ENCODE assay signal across 20 cellular contexts in the genomic region with DNA sequence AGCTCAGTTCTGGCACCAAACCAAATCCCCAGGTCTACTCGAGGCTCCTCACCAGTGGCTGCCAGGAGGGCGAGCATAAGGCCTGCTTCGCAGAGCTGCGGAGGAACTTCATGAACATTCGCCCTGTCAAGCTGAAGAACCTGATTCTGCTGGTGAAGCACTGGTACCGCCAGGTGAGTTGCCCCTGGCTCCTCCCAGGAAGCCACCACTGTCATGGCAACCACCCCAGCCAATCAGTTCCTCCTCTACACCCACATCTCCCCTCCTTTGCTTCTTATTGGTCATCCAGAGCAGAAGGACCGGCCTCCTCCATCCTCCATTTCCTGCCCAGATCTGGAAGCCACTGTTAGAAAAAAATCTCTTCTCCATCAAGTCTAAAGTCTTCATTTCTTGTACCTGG. TPM values are rescaled to one million over a fixed set of nuclear protein-coding genes. Genes with fewer than 3 reads are reported as not detected.
A peak's percentile ranks its signal among the peaks of the same experiment; 100 is the strongest.
DNase-seq lines count a peak whose midpoint lies in the region; ATAC-seq and TF ChIP-seq lines count a peak whose summit lies in the region.
"Had no signal": no experiment of that assay in that cellular context is flagged by ENCODE, and none has a peak within 500 bp of the region (broad histone marks: within the 10 kb centered on the region; RNA-seq: fewer than 3 reads in every experiment).

No MANE protein-coding gene starts in this region.

- no peak overlapping the region for H3K4me3 ChIP-seq in CD4-positive, CD25-positive, alpha-beta regulatory T cell (ENCODE audit: low read depth, low read length)
- no peak overlapping the region for H3K4me3 ChIP-seq in GM12865 (ENCODE audit: low read depth, low read length)
- H3K4me3 ChIP-seq in OCI-LY7 (ENCODE audit: low read depth, low read length, poor library complexity, severe bottlenecking), result no peak overlapping the region
- no peak overlapping the region for H3K4me3 ChIP-seq in endodermal cell (ENCODE audit: low read length)
- H3K4me3 ChIP-seq: colonic mucosa, skin epidermis, tibial nerve had no signal

- peaks cover 49% of the 10 kb centered on the region for H3K36me3 ChIP-seq in CD4-positive, CD25-positive, alpha-beta regulatory T cell (ENCODE audit: control insufficient read depth, insufficient read depth, low read length)
- H3K36me3 ChIP-seq in OCI-LY7 (ENCODE audit: insufficient read depth, low read length), result no peaks in the 10 kb centered on the region
- H3K36me3 ChIP-seq in endodermal cell (ENCODE audit: control insufficient read depth, insufficient read depth, low read length), result no peaks in the 10 kb centered on the region
- H3K36me3 ChIP-seq: colonic mucosa had no signal

- no peaks in the 10 kb centered on the region for H3K27me3 ChIP-seq in CD4-positive, CD25-positive, alpha-beta regulatory T cell (ENCODE audit: control insufficient read depth, insufficient read depth, low read length)
- H3K27me3 ChIP-seq in endodermal cell (ENCODE audit: control insufficient read depth, insufficient read depth, low read length, poor library complexity, severe bottlenecking), result peaks cover 4% of the 10 kb centered on the region
- H3K27me3 ChIP-seq: colonic mucosa, tibial nerve had no signal

- no peak for ATAC-seq in CD4-positive, CD25-positive, alpha-beta regulatory T cell (ENCODE audit: low read depth in 2 of 2)
- ATAC-seq in GM18858 (IDR thresholded peaks at IDR 0.05; ENCODE audit: unreplicated experiment) (no peak), GM21529 (IDR thresholded peaks at IDR 0.05; ENCODE audit: unreplicated experiment) (no peak)
- ATAC-seq: stimulated activated naive CD8-positive, alpha-beta T cell treated with anti-CD3 and anti-CD28 coated beads, Interleukin-15, Interleukin-2, amounts not matched to agents 100 U/mL and 50 U/mL, for 24 hours had no signal

- H3K36me3 Mint-ChIP-seq in CD4-positive, CD25-positive, alpha-beta regulatory T cell, result peaks cover 68% of the 10 kb centered on the region
- H3K36me3 Mint-ChIP-seq in endodermal cell (ENCODE audit: low read depth), result no peaks in the 10 kb centered on the region

- H4K20me1 ChIP-seq in OCI-LY7 (ENCODE audit: insufficient read depth, low read length), result no peaks in the 10 kb centered on the region

- H2AFZ ChIP-seq in OCI-LY7 (ENCODE audit: low read length), result peak overlapping the region; percentile 81; the same call in 1 of the 2 replicates

- DNase-seq in CD4-positive, CD25-positive, alpha-beta regulatory T cell, result peak in 1 of 3 donors; percentile 47
- DNase-seq in GM12865 (ENCODE audit: low read depth), result peak; percentile 54
- peak; percentile 64 for DNase-seq in OCI-LY7 (ENCODE audit: low spot score)
- peak; percentile 52 for DNase-seq in endodermal cell
- no peak for DNase-seq in NCI-H526 (lab: John Stamatoyannopoulos, UW)
- DNase-seq: CD4-positive, alpha-beta T cell; colonic mucosa; DMS 273 treated with DMSO at 0.1 percent for 48 hours; GF-D8; head of caudate nucleus; NCI-H1092 treated with DMSO at 0.1 percent for 48 hours; NCI-H2029 treated with DMSO at 0.1 percent for 48 hours; NCI-H446; stimulated activated CD4-positive, alpha-beta T cell treated with anti-CD3 and anti-CD28 coated beads, Interleukin-2, amount 100 ng/mL, for 24 hours; stimulated activated naive CD8-positive, alpha-beta T cell treated with anti-CD3 and anti-CD28 coated beads, Interleukin-15, Interleukin-2, amounts not matched to agents 100 U/mL and 50 U/mL, for 24 hours had no signal

- H3K79me2 ChIP-seq in OCI-LY7 (ENCODE audit: insufficient read depth, low read depth, low read length), result no peaks in the 10 kb centered on the region

- H3K4me1 Mint-ChIP-seq in CD4-positive, CD25-positive, alpha-beta regulatory T cell, result peaks cover 14 to 18% (median 17%) of the 10 kb centered on the region in 4 donors
- no peaks in the 10 kb centered on the region for H3K4me1 Mint-ChIP-seq in endodermal cell
- H3K4me1 Mint-ChIP-seq: brain had no signal

- WGBS in endodermal cell (ENCODE audit: insufficient coverage in 1 of 2, insufficient read length in 1 of 2), 2 experiments, result 78 to 79% methylated on average over 5 to 7 of the region's 7 CpGs

- no peaks in the 10 kb centered on the region for H3K9me3 ChIP-seq in CD4-positive, CD25-positive, alpha-beta regulatory T cell (ENCODE audit: control insufficient read depth in 2 of 2, low read length in 2 of 2)
- H3K9me3 ChIP-seq in OCI-LY7 (ENCODE audit: low read length) (no peaks in the 10 kb centered on the region), endodermal cell (ENCODE audit: control insufficient read depth, low read length) (peaks cover 9% of the 10 kb centered on the region)
- H3K9me3 ChIP-seq: colonic mucosa had no signal

- intact Hi-C loops in OCI-LY7 (cut with micrococcal nuclease; ENCODE audit: unreplicated experiment), result no loop called here

- peak overlapping the region; percentile 36; the same call in 1 of the 2 replicates for H3K4me2 ChIP-seq in OCI-LY7 (ENCODE audit: low read length)

- BruUV-seq in OCI-LY7 (replicated peaks; lab: Mats Ljungman, UMichigan), result no TSS peak

- no peaks in the 10 kb centered on the region for H3K9me2 ChIP-seq in OCI-LY7 (ENCODE audit: insufficient read depth, low read length)

- H3K27me3 Mint-ChIP-seq in CD4-positive, CD25-positive, alpha-beta regulatory T cell, result no peaks in the 10 kb centered on the region
- peaks cover 24% of the 10 kb centered on the region for H3K27me3 Mint-ChIP-seq in endodermal cell (ENCODE audit: insufficient read depth)
- H3K27me3 Mint-ChIP-seq: brain; CD4-positive, alpha-beta T cell had no signal

- POLR2A ChIA-PET in OCI-LY7 (lab: Charles Lee), result interaction anchor here (1.1 to 1.2 kb wide), 3 partner anchors 10 to 18 kb away, joined by 3 to 5 read pairs (median 3); a partner anchor contains a TSS

- H3K9ac ChIP-seq in endodermal cell (ENCODE audit: extremely low read depth, low read length, poor library complexity, severe bottlenecking), result no peak overlapping the region

- peak overlapping the region in 2 of 3 donors; percentile 18 to 31 for H3K27ac Mint-ChIP-seq in CD4-positive, CD25-positive, alpha-beta regulatory T cell
- H3K27ac Mint-ChIP-seq in endodermal cell, result no peak overlapping the region
- H3K27ac Mint-ChIP-seq: brain; CD4-positive, alpha-beta T cell had no signal

- no peak overlapping the region for H3K27ac ChIP-seq in CD4-positive, CD25-positive, alpha-beta regulatory T cell (ENCODE audit: insufficient read depth, low read length, poor library complexity, severe bottlenecking)
- no peak overlapping the region for H3K27ac ChIP-seq in OCI-LY7 (ENCODE audit: low read depth, low read length, poor library complexity, severe bottlenecking)
- H3K27ac ChIP-seq in endodermal cell (ENCODE audit: low read depth, low read length), result no peak overlapping the region
- H3K27ac ChIP-seq: colonic mucosa, skin epidermis, tibial nerve had no signal

- TF ChIP-seq CTCF in GM12865 (IDR thresholded peaks at IDR 0.05; ENCODE audit: insufficient read depth, low read depth, low read length, missing control alignments) (no peak), OCI-LY7 (conservative IDR thresholded peaks at IDR 0.05; ENCODE audit: low read length) (no peak), endodermal cell (conservative IDR thresholded peaks at IDR 0.05) (no peak)

- CTCF ChIA-PET in OCI-LY7 (lab: Charles Lee; ENCODE audit: unreplicated experiment), result interaction anchor here (0.6 kb wide), 1 partner anchor 143 kb away, joined by 4 read pairs; no protein-coding TSS in a partner anchor

- H3K9me3 Mint-ChIP-seq in CD4-positive, CD25-positive, alpha-beta regulatory T cell, result peaks cover 0 to 7% (median 3%) of the 10 kb centered on the region in 7 donors
- H3K9me3 Mint-ChIP-seq in endodermal cell, result peaks cover 35% of the 10 kb centered on the region

- H3K4me3 Mint-ChIP-seq in CD4-positive, CD25-positive, alpha-beta regulatory T cell, result no peak overlapping the region
- no peak overlapping the region for H3K4me3 Mint-ChIP-seq in endodermal cell
- H3K4me3 Mint-ChIP-seq: brain; CD4-positive, alpha-beta T cell had no signal

- H3K4me1 ChIP-seq in CD4-positive, CD25-positive, alpha-beta regulatory T cell (ENCODE audit: control insufficient read depth, insufficient read depth, low read length, poor library complexity, severe bottlenecking), result no peaks in the 10 kb centered on the region
- H3K4me1 ChIP-seq in OCI-LY7 (ENCODE audit: insufficient read depth, low read length, poor library complexity, severe bottlenecking), result peaks cover 8% of the 10 kb centered on the region
- no peaks in the 10 kb centered on the region for H3K4me1 ChIP-seq in endodermal cell (ENCODE audit: control insufficient read depth, insufficient read depth, low read length)
- H3K4me1 ChIP-seq: colonic mucosa, tibial nerve had no signal

RNA-seq across cellular contexts. Expression of a gene that starts 17.2 kb away (rescaled TPM):
- total RNA-seq in CD4-positive, CD25-positive, alpha-beta regulatory T cell, result 82.2 TPM
- polyA plus RNA-seq in CD4-positive, CD25-positive, alpha-beta regulatory T cell, result 10 to 100 TPM; 58.2 to 82.2 (median 73.4) TPM
- 22.7 and 33.2 TPM in 2 replicates for total RNA-seq in OCI-LY7 (2014; rRNA removed; shearing (Covaris generic))
- total RNA-seq in OCI-LY7 (2022), result 46.8 and 52.6 TPM in 2 replicates
- total RNA-seq in endodermal cell, result not detected
- not detected for polyA plus RNA-seq in endodermal cell (2013, experiment 1 of 2)
- not detected for polyA plus RNA-seq in endodermal cell (2013, experiment 2 of 2)

RNA-seq across cellular contexts. Expression of a gene that starts 22.8 kb away (rescaled TPM):
- 36.5 TPM for total RNA-seq in CD4-positive, CD25-positive, alpha-beta regulatory T cell
- 10 to 100 TPM; 12.2 to 17.7 (median 14.5) TPM for polyA plus RNA-seq in CD4-positive, CD25-positive, alpha-beta regulatory T cell
- total RNA-seq in OCI-LY7 (2014; rRNA removed; shearing (Covaris generic)), result 0.79 and 4.7 TPM in 2 replicates
- total RNA-seq in OCI-LY7 (2022), result 5.4 and 9.2 TPM in 2 replicates
- total RNA-seq in endodermal cell, result under 1 TPM; 0.64 to 0.84 TPM
- polyA plus RNA-seq in endodermal cell (2013, experiment 1 of 2), result 0.32 TPM
- polyA plus RNA-seq in endodermal cell (2013, experiment 2 of 2), result 0.29 TPM

RNA-seq across cellular contexts. Expression of a gene that starts 54.3 kb away (rescaled TPM):
- 44.2 TPM for total RNA-seq in CD4-positive, CD25-positive, alpha-beta regulatory T cell
- 100 to 1,000 TPM in 3 of 4 donors, 10 to 100 TPM in 1; 95.4 to 115 (median 111) TPM for polyA plus RNA-seq in CD4-positive, CD25-positive, alpha-beta regulatory T cell
- total RNA-seq in OCI-LY7 (2014; rRNA removed; shearing (Covaris generic)), result 40.3 and 49.6 TPM in 2 replicates
- total RNA-seq in OCI-LY7 (2022) (53.7 and 56.3 TPM in 2 replicates), endodermal cell (not detected)
- polyA plus RNA-seq in endodermal cell (2013, experiment 1 of 2), result not detected
- not detected for polyA plus RNA-seq in endodermal cell (2013, experiment 2 of 2)

Comparison
In these comparisons a context has a peak if more than half of its experiments do, and no peak if none do; other contexts are left out.
1. DNase-seq: peak in GM12865 (single experiment), OCI-LY7 (single experiment) and endodermal cell (single experiment); none in NCI-H526 (0 of 2).
2. RNA of a gene that starts 17.2 kb away (total RNA-seq): 82.2 TPM in CD4-positive, CD25-positive, alpha-beta regulatory T cell (single experiment) and 22.7 to 52.6 TPM in OCI-LY7; not detected in endodermal cell; every median in the first group is over 10 times any median in the second.
3. RNA of a gene that starts 54.3 kb away (total RNA-seq): 40.3 to 56.3 TPM in OCI-LY7 and 44.2 TPM in CD4-positive, CD25-positive, alpha-beta regulatory T cell (single experiment); not detected in endodermal cell; every median in the first group is over 10 times any median in the second.